ENCODE assay signal across 1 cellular context in genomic region chr12:48814313-48815280, GRCh38.
TF ChIP-seq lines count a peak whose summit lies in the region.

No MANE protein-coding gene starts in this region.

TF ChIP-seq in GM12878, 131 proteins besides CTCF, POLR2A, EP300 and RAD21 (continued from another document and continues in another):
- TF ChIP-seq CBX5 (IDR thresholded peaks at IDR 0.05; ENCODE audit: low read depth) = no peak
- peak; percentile 88 for TF ChIP-seq MXI1 (IDR thresholded peaks at IDR 0.05; ENCODE audit: low read depth, low read length)
- 0 out of 2 replicates have a peak, but pooled peaks have one; percentile 9 for TF ChIP-seq RFX5 (IDR thresholded peaks at IDR 0.05; ENCODE audit: low read depth, low read length)
- no peak for TF ChIP-seq POLR2AphosphoS5 (IDR thresholded peaks at IDR 0.05; ENCODE audit: low read length)
- peak; percentile 83; the same call in 1 of the 2 replicates for TF ChIP-seq STAT1 (conservative IDR thresholded peaks at IDR 0.05)
- no peak for TF ChIP-seq JUND (IDR thresholded peaks at IDR 0.05; ENCODE audit: low read depth, low read length)
- TF ChIP-seq RAD51 (IDR thresholded peaks at IDR 0.05) = no peak
- no peak for TF ChIP-seq SPI1 (IDR thresholded peaks at IDR 0.05; ENCODE audit: borderline replicate concordance, insufficient read depth, low read depth, low read length)
- no peak for TF ChIP-seq MYB (IDR thresholded peaks at IDR 0.05; ENCODE audit: borderline replicate concordance, low read depth, low read length)
- no peak for TF ChIP-seq PKNOX1 (IDR thresholded peaks at IDR 0.05)
- TF ChIP-seq TBL1XR1 (IDR thresholded peaks at IDR 0.05; ENCODE audit: low read depth, low read length) = peak; percentile 19; the same call in 1 of the 2 replicates
- peak; percentile 85 for TF ChIP-seq IKZF1 (conservative IDR thresholded peaks at IDR 0.05)
- TF ChIP-seq SUPT20H (IDR thresholded peaks at IDR 0.05; ENCODE audit: borderline replicate concordance, control insufficient read depth, low read depth, low read length) = no peak
- TF ChIP-seq NKRF (conservative IDR thresholded peaks at IDR 0.05) = peak; percentile 33; the same call in 1 of the 2 replicates
- TF ChIP-seq IRF5 (IDR thresholded peaks at IDR 0.05; ENCODE audit: borderline replicate concordance) = no peak
- TF ChIP-seq POU2F2 (IDR thresholded peaks at IDR 0.05; ENCODE audit: borderline replicate concordance, low read depth, low read length) = no peak
- TF ChIP-seq SREBF2 (IDR thresholded peaks at IDR 0.05; ENCODE audit: low read length) = no peak
- no peak for TF ChIP-seq ZNF217 (IDR thresholded peaks at IDR 0.05)
- TF ChIP-seq TCF3 (IDR thresholded peaks at IDR 0.05; ENCODE audit: borderline replicate concordance, insufficient read depth, low read depth, low read length) = peak; percentile 84
- TF ChIP-seq NRF1 (conservative IDR thresholded peaks at IDR 0.05; ENCODE audit: low read depth, low read length) = no peak
- no peak for TF ChIP-seq CBX3 (IDR thresholded peaks at IDR 0.05; ENCODE audit: borderline replicate concordance, low read depth)
- TF ChIP-seq NR2C1 (IDR thresholded peaks at IDR 0.05) = peak; percentile 45
- TF ChIP-seq ZNF384 (IDR thresholded peaks at IDR 0.05; ENCODE audit: borderline replicate concordance, low read depth, low read length) = no peak
- TF ChIP-seq BMI1 (IDR thresholded peaks at IDR 0.05; ENCODE audit: borderline replicate concordance) = no peak
- TF ChIP-seq NBN (IDR thresholded peaks at IDR 0.05) = 0 out of 2 replicates have a peak, but pooled peaks have one; percentile 14
- no peak for TF ChIP-seq STAT3 (IDR thresholded peaks at IDR 0.05; ENCODE audit: low read depth, low read length)
- no peak for TF ChIP-seq CREM (IDR thresholded peaks at IDR 0.05; ENCODE audit: low read depth)
- TF ChIP-seq ZZZ3 (IDR thresholded peaks at IDR 0.05; ENCODE audit: control insufficient read depth, insufficient read length, low read depth) = no peak
- no peak for TF ChIP-seq ESRRA (IDR thresholded peaks at IDR 0.05; ENCODE audit: low read length)
- no peak for TF ChIP-seq SMC3 (IDR thresholded peaks at IDR 0.05; ENCODE audit: borderline replicate concordance, low read length)
- no peak for TF ChIP-seq CEBPZ (IDR thresholded peaks at IDR 0.05; ENCODE audit: low read depth, low read length)
- TF ChIP-seq SUZ12 (IDR thresholded peaks at IDR 0.05; ENCODE audit: unreplicated experiment) = no peak
- peak; percentile 82 for TF ChIP-seq TCF12 (IDR thresholded peaks at IDR 0.05; ENCODE audit: low read depth, low read length)
- no peak for TF ChIP-seq HDAC6 (IDR thresholded peaks at IDR 0.05; ENCODE audit: unreplicated experiment)
- TF ChIP-seq CHD1 (IDR thresholded peaks at IDR 0.05; ENCODE audit: low read depth, low read length) = peak; percentile 41; the same call in 1 of the 2 replicates
- no peak; the same call in 1 of the 2 replicates for TF ChIP-seq HCFC1 (IDR thresholded peaks at IDR 0.05; ENCODE audit: low read length)
- TF ChIP-seq SKIL (IDR thresholded peaks at IDR 0.05; ENCODE audit: low read depth, poor library complexity, severe bottlenecking) = no peak
- TF ChIP-seq MEF2A (IDR thresholded peaks at IDR 0.05; ENCODE audit: insufficient read depth, low read depth, low read length) = 0 out of 2 replicates have a peak, but pooled peaks have one; percentile 48
- 0 out of 2 replicates have a peak, but pooled peaks have one; percentile 9 for TF ChIP-seq ATF7 (IDR thresholded peaks at IDR 0.05; ENCODE audit: low read depth)
- TF ChIP-seq BRCA1 (IDR thresholded peaks at IDR 0.05; ENCODE audit: low read depth, low read length) = no peak
- TF ChIP-seq FOS (IDR thresholded peaks at IDR 0.05; ENCODE audit: borderline replicate concordance, extremely low read depth, insufficient read length) = no peak
- TF ChIP-seq ZNF687 (IDR thresholded peaks at IDR 0.05) = peak; percentile 68
- 0 out of 2 replicates have a peak, but pooled peaks have one; percentile 36 for TF ChIP-seq ATF3 (IDR thresholded peaks at IDR 0.05; ENCODE audit: borderline replicate concordance, extremely low read depth, low read depth, low read length)
- no peak for TF ChIP-seq PML (IDR thresholded peaks at IDR 0.05; ENCODE audit: low read length)
- TF ChIP-seq NFXL1 (IDR thresholded peaks at IDR 0.05; ENCODE audit: borderline replicate concordance) = no peak
- TF ChIP-seq REST (IDR thresholded peaks at IDR 0.05; ENCODE audit: low read depth, low read length) = no peak
